ENCODE assay signal across 21 cellular contexts in the genomic region with DNA sequence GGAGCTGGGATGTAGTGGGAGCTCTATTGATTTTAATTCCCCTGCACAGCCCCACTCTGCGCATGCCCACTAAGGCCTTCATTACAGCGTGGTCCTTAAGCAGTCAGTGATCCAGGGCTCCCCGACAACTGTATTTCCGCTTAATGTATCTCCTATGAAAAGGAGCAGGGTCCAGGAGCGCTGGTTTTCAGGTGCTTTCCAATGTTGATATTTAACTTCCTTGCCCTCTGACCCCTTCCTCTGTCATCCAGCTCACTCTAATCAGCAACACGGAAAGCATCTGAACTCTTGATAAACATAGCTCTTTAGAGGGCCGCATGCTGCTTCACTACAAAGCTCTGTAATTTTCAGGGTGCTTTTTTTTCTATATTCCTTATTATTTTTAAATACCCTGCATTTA.
DNase-seq lines count a peak whose midpoint lies in the region; ATAC-seq and TF ChIP-seq lines count a peak whose summit lies in the region.
"Had no signal": no experiment of that assay in that cellular context is flagged by ENCODE, and none has a peak within 500 bp of the region (broad histone marks: within the 10 kb centered on the region; RNA-seq: fewer than 3 reads in every experiment).

No MANE protein-coding gene starts in this region.

- no peak for TF ChIP-seq POLR2A in thyroid gland (IDR thresholded peaks at IDR 0.05)

- H3K27ac Mint-ChIP-seq in nephron progenitor cell (peak overlapping the region; percentile 12), T-cell (no peak overlapping the region)
- no peak overlapping the region for H3K27ac Mint-ChIP-seq in activated naive CD4-positive, alpha-beta T cell treated with anti-CD3 and anti-CD28 coated beads for 36 hours
- H3K27ac Mint-ChIP-seq: CD14-positive monocyte had no signal

- H3K9me3 Mint-ChIP-seq in nephron progenitor cell (no peaks in the 10 kb centered on the region), T-cell (no peaks in the 10 kb centered on the region)
- no peaks in the 10 kb centered on the region for H3K9me3 Mint-ChIP-seq in activated naive CD4-positive, alpha-beta T cell treated with anti-CD3 and anti-CD28 coated beads for 36 hours

- H3K4me1 ChIP-seq in thyroid gland = no peaks in the 10 kb centered on the region
- H3K4me1 ChIP-seq: HAP-1 had no signal

- no peak for ATAC-seq in esophagus mucosa
- ATAC-seq in T-cell (replicated peaks in 1 of 4) = no peak

- no peak for TF ChIP-seq CTCF in nephron progenitor cell (IDR thresholded peaks at IDR 0.05)
- TF ChIP-seq CTCF in thyroid gland (IDR thresholded peaks at IDR 0.05) = no peak

- CTCF ChIA-PET in activated naive CD4-positive, alpha-beta T cell treated with anti-CD3 and anti-CD28 coated beads for 36 hours (lab: Charles Lee) = no interaction called here
- CTCF ChIA-PET in T-cell (lab: Charles Lee) = no interaction called here

- H3K9me3 ChIP-seq in thyroid gland = no peaks in the 10 kb centered on the region
- H3K9me3 ChIP-seq: HAP-1, MG63 had no signal

- H3K4me3 Mint-ChIP-seq in nephron progenitor cell = no peak overlapping the region
- H3K4me3 Mint-ChIP-seq in activated naive CD4-positive, alpha-beta T cell treated with anti-CD3 and anti-CD28 coated beads for 36 hours = no peak overlapping the region
- no peak overlapping the region for H3K4me3 Mint-ChIP-seq in T-cell
- H3K4me3 Mint-ChIP-seq: CD14-positive monocyte had no signal

- H3K36me3 Mint-ChIP-seq in nephron progenitor cell (ENCODE audit: low read depth) = no peaks in the 10 kb centered on the region
- no peaks in the 10 kb centered on the region for H3K36me3 Mint-ChIP-seq in activated naive CD4-positive, alpha-beta T cell treated with anti-CD3 and anti-CD28 coated beads for 36 hours (ENCODE audit: low read depth)
- no peaks in the 10 kb centered on the region for H3K36me3 Mint-ChIP-seq in T-cell
- H3K36me3 Mint-ChIP-seq: CD14-positive monocyte had no signal

- H3K27me3 Mint-ChIP-seq in nephron progenitor cell (ENCODE audit: low read depth, poor library complexity) = peaks cover 7% of the 10 kb centered on the region
- H3K27me3 Mint-ChIP-seq in activated naive CD4-positive, alpha-beta T cell treated with anti-CD3 and anti-CD28 coated beads for 36 hours (ENCODE audit: low read depth) = no peaks in the 10 kb centered on the region
- peaks cover 4 to 6% of the 10 kb centered on the region in 2 donors for H3K27me3 Mint-ChIP-seq in T-cell

- H3K27ac ChIP-seq in thyroid gland = no peak overlapping the region
- H3K27ac ChIP-seq: 22Rv1, PC-9, RWPE1 had no signal

- DNase-seq in NCI-H2107 treated with DMSO at 0.1 percent for 48 hours (lab: John Stamatoyannopoulos, UW; ENCODE audit: unreplicated experiment) (peak; percentile 49), NCI-H2107 (lab: John Stamatoyannopoulos, UW) (no peak), NCI-H345 (lab: John Stamatoyannopoulos, UW) (peak; percentile 75), nephron progenitor cell (no peak), thyroid gland (peak; percentile 10 to 14), T-cell (no peak)
- DNase-seq in activated naive CD4-positive, alpha-beta T cell treated with anti-CD3 and anti-CD28 coated beads for 36 hours = no peak
- DNase-seq: DND-41, Kasumi-1, MG63, NCI-H1092 treated with DMSO at 0.1 percent for 48 hours, NCI-H1694, NCI-H2171 treated with DMSO at 0.1 percent for 48 hours, NCI-H510A treated with DMSO at 0.1 percent for 48 hours, PC-9, SIG-M5 had no signal

- WGBS in thyroid gland, 2 donors = 37 to 41% methylated on average over 7 of the region's 7 CpGs

- POLR2A ChIA-PET in T-cell (lab: Charles Lee) = no interaction called here

- intact Hi-C loops in thyroid gland (cut with DNase I) = no loop called here
- intact Hi-C loops in activated naive CD4-positive, alpha-beta T cell treated with anti-CD3 and anti-CD28 coated beads for 36 hours (cut with micrococcal nuclease) = no loop called here

- no peaks in the 10 kb centered on the region for H3K36me3 ChIP-seq in thyroid gland
- H3K36me3 ChIP-seq: HAP-1, MG63 had no signal

- no peak overlapping the region for H3K4me3 ChIP-seq in thyroid gland (replicated peaks in 1 of 3)
- H3K4me3 ChIP-seq: HAP-1, MG63, PC-9 had no signal

- H3K4me1 Mint-ChIP-seq in nephron progenitor cell (peaks cover 28% of the 10 kb centered on the region), T-cell (no peaks in the 10 kb centered on the region)
- H3K4me1 Mint-ChIP-seq in activated naive CD4-positive, alpha-beta T cell treated with anti-CD3 and anti-CD28 coated beads for 36 hours (ENCODE audit: low read depth) = peaks cover 3% of the 10 kb centered on the region
- H3K4me1 Mint-ChIP-seq: CD14-positive monocyte had no signal

- no peaks in the 10 kb centered on the region for H3K27me3 ChIP-seq in thyroid gland
- H3K27me3 ChIP-seq: MG63 had no signal

Comparison
In these comparisons a context has a peak if more than half of its experiments do, and no peak if none do; other contexts are left out.
1. DNase-seq: peak in NCI-H2107 treated with DMSO at 0.1 percent for 48 hours (single experiment), NCI-H345 (single experiment) and thyroid gland (2 of 2); none in NCI-H2107 (single experiment), nephron progenitor cell (single experiment), activated naive CD4-positive, alpha-beta T cell treated with anti-CD3 and anti-CD28 coated beads for 36 hours (single experiment) and T-cell (0 of 34).